1 cellular context compared by ENCODE assay signal in the genomic region with DNA sequence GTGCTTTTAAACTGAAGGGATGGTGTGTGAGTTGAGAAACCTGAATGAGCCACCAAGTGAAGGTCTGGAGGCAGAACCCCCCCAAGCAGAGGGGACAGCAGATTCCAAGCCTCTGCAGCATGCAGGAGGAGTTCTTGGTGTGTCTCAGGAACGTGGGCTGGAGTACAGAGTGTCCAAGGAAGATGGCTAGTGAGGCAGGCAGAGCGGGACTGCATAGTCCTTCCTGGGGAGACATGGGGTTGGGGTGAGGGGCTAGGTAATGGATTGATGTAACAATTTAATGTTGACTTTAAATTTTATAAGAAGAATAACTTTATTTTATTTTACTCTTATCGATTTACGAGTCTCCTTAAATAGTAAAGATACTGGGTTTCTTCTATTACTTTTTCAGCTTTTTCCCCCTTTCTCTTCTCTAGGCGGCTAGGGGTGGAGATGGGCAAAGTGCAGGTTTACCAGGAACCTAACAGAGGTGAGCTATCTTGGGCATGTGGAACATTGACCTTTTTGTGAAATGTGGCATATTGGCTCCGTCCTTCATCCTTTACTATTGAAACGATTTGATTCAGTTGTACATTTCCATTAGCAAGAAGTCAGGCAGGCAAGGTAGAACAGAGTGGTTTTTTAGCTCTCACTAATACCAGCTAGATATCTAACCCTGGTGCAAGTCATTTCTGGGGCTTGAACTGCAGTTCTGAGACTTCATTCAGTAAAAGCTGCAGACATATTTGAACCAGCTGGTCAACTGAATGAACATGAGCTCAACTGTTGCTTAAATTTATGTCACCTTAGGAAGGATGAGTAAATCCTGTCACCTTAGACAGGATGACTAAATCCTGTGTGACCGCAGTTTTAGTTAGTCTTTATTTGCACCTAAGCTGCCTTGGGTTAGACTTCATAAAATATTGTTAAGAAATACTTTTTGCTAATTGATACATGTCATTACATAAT.
TF ChIP-seq lines count a peak whose summit lies in the region.

No MANE protein-coding gene starts in this region.

TF ChIP-seq in HepG2, 621 proteins besides CTCF, POLR2A, EP300 and RAD21 (continued from another document):
- TF ChIP-seq, protein P1, sequence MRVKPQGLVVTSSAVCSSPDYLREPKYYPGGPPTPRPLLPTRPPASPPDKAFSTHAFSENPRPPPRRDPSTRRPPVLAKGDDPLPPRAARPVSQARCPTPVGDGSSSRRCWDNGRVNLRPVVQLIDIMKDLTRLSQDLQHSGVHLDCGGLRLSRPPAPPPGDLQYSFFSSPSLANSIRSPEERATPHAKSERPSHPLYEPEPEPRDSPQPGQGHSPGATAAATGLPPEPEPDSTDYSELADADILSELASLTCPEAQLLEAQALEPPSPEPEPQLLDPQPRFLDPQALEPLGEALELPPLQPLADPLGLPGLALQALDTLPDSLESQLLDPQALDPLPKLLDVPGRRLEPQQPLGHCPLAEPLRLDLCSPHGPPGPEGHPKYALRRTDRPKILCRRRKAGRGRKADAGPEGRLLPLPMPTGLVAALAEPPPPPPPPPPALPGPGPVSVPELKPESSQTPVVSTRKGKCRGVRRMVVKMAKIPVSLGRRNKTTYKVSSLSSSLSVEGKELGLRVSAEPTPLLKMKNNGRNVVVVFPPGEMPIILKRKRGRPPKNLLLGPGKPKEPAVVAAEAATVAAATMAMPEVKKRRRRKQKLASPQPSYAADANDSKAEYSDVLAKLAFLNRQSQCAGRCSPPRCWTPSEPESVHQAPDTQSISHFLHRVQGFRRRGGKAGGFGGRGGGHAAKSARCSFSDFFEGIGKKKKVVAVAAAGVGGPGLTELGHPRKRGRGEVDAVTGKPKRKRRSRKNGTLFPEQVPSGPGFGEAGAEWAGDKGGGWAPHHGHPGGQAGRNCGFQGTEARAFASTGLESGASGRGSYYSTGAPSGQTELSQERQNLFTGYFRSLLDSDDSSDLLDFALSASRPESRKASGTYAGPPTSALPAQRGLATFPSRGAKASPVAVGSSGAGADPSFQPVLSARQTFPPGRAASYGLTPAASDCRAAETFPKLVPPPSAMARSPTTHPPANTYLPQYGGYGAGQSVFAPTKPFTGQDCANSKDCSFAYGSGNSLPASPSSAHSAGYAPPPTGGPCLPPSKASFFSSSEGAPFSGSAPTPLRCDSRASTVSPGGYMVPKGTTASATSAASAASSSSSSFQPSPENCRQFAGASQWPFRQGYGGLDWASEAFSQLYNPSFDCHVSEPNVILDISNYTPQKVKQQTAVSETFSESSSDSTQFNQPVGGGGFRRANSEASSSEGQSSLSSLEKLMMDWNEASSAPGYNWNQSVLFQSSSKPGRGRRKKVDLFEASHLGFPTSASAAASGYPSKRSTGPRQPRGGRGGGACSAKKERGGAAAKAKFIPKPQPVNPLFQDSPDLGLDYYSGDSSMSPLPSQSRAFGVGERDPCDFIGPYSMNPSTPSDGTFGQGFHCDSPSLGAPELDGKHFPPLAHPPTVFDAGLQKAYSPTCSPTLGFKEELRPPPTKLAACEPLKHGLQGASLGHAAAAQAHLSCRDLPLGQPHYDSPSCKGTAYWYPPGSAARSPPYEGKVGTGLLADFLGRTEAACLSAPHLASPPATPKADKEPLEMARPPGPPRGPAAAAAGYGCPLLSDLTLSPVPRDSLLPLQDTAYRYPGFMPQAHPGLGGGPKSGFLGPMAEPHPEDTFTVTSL (CRISPR knock-in tag; IDR thresholded peaks at IDR 0.05; ENCODE audit: borderline replicate concordance), result peak; percentile 40; the same call in 1 of the 2 replicates
- TF ChIP-seq CCAR2 (optimal IDR thresholded peaks at IDR 0.05; ENCODE audit: low read depth, low read length), result no peak
- peak; percentile 91 for TF ChIP-seq HNF4A (CRISPR knock-in tag; IDR thresholded peaks at IDR 0.05)
- 0 out of 2 replicates have a peak, but pooled peaks have one; percentile 37 for TF ChIP-seq SMYD3 (CRISPR knock-in tag; IDR thresholded peaks at IDR 0.05)
- TF ChIP-seq RCOR2 (CRISPR knock-in tag; IDR thresholded peaks at IDR 0.05), result peak; percentile 54; the same call in 1 of the 2 replicates
- TF ChIP-seq NCOA2 (CRISPR knock-in tag; IDR thresholded peaks at IDR 0.05), result peak; percentile 56; the same call in 1 of the 2 replicates
- 0 out of 2 replicates have a peak, but pooled peaks have one; percentile 21 for TF ChIP-seq CREM (IDR thresholded peaks at IDR 0.05)
- no peak for TF ChIP-seq CREM (CRISPR knock-in tag; IDR thresholded peaks at IDR 0.05)
- 0 out of 2 replicates have a peak, but pooled peaks have one; percentile 33 for TF ChIP-seq HDAC2 (CRISPR knock-in tag; IDR thresholded peaks at IDR 0.05)
- TF ChIP-seq, protein P2, sequence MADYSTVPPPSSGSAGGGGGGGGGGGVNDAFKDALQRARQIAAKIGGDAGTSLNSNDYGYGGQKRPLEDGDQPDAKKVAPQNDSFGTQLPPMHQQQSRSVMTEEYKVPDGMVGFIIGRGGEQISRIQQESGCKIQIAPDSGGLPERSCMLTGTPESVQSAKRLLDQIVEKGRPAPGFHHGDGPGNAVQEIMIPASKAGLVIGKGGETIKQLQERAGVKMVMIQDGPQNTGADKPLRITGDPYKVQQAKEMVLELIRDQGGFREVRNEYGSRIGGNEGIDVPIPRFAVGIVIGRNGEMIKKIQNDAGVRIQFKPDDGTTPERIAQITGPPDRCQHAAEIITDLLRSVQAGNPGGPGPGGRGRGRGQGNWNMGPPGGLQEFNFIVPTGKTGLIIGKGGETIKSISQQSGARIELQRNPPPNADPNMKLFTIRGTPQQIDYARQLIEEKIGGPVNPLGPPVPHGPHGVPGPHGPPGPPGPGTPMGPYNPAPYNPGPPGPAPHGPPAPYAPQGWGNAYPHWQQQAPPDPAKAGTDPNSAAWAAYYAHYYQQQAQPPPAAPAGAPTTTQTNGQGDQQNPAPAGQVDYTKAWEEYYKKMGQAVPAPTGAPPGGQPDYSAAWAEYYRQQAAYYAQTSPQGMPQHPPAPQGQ (CRISPR knock-in tag; IDR thresholded peaks at IDR 0.05; ENCODE audit: borderline replicate concordance), result no peak
- TF ChIP-seq SP5 (CRISPR knock-in tag; IDR thresholded peaks at IDR 0.05; ENCODE audit: borderline replicate concordance, low read depth), result peak; percentile 67; the same call in 1 of the 2 replicates
- TF ChIP-seq SOX13 (IDR thresholded peaks at IDR 0.05), result no peak
- TF ChIP-seq SOX13 (CRISPR knock-in tag; conservative IDR thresholded peaks at IDR 0.05 in 1 of 2, IDR thresholded peaks at IDR 0.05 in 1 of 2), result peak in 1 of 2 experiments; percentile 53; a peak in 1 of 4 replicates
- 0 out of 2 replicates have a peak, but pooled peaks have one; percentile 44 for TF ChIP-seq KDM6A (CRISPR knock-in tag; IDR thresholded peaks at IDR 0.05; ENCODE audit: low read depth)
- TF ChIP-seq ETV5 (CRISPR knock-in tag; IDR thresholded peaks at IDR 0.05; ENCODE audit: borderline replicate concordance), result peak; percentile 36; the same call in 1 of the 2 replicates
- TF ChIP-seq POGZ (CRISPR knock-in tag; IDR thresholded peaks at IDR 0.05), result 0 out of 2 replicates have a peak, but pooled peaks have one; percentile 14
- TF ChIP-seq, protein P3, sequence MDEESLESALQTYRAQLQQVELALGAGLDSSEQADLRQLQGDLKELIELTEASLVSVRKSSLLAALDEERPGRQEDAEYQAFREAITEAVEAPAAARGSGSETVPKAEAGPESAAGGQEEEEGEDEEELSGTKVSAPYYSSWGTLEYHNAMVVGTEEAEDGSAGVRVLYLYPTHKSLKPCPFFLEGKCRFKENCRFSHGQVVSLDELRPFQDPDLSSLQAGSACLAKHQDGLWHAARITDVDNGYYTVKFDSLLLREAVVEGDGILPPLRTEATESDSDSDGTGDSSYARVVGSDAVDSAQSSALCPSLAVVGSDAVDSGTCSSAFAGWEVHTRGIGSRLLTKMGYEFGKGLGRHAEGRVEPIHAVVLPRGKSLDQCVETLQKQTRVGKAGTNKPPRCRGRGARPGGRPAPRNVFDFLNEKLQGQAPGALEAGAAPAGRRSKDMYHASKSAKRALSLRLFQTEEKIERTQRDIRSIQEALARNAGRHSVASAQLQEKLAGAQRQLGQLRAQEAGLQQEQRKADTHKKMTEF (CRISPR knock-in tag; IDR thresholded peaks at IDR 0.05), result peak; percentile 35; the same call in 1 of the 2 replicates
- peak; percentile 79 for TF ChIP-seq HNF4G (IDR thresholded peaks at IDR 0.05; ENCODE audit: borderline replicate concordance, low read depth, low read length)
- TF ChIP-seq HNF4G (CRISPR knock-in tag; IDR thresholded peaks at IDR 0.05; ENCODE audit: borderline replicate concordance, low read depth), result no peak
- 0 out of 2 replicates have a peak, but pooled peaks have one; percentile 14 for TF ChIP-seq NCOR1 (IDR thresholded peaks at IDR 0.05; ENCODE audit: borderline replicate concordance, low read length)
- TF ChIP-seq, protein P4, sequence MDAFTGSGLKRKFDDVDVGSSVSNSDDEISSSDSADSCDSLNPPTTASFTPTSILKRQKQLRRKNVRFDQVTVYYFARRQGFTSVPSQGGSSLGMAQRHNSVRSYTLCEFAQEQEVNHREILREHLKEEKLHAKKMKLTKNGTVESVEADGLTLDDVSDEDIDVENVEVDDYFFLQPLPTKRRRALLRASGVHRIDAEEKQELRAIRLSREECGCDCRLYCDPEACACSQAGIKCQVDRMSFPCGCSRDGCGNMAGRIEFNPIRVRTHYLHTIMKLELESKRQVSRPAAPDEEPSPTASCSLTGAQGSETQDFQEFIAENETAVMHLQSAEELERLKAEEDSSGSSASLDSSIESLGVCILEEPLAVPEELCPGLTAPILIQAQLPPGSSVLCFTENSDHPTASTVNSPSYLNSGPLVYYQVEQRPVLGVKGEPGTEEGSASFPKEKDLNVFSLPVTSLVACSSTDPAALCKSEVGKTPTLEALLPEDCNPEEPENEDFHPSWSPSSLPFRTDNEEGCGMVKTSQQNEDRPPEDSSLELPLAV (CRISPR knock-in tag; conservative IDR thresholded peaks at IDR 0.05; ENCODE audit: low read depth), result no peak
- 0 out of 2 replicates have a peak, but pooled peaks have one; percentile 24 for TF ChIP-seq ZNF777 (CRISPR knock-in tag; IDR thresholded peaks at IDR 0.05)
- no peak for TF ChIP-seq ZNF337 (CRISPR knock-in tag; IDR thresholded peaks at IDR 0.05; ENCODE audit: borderline replicate concordance, low read depth)
- TF ChIP-seq ZNF256 (CRISPR knock-in tag; conservative IDR thresholded peaks at IDR 0.05), result no peak
